ENCODE assay signal across 9 cellular contexts in the genomic region with DNA sequence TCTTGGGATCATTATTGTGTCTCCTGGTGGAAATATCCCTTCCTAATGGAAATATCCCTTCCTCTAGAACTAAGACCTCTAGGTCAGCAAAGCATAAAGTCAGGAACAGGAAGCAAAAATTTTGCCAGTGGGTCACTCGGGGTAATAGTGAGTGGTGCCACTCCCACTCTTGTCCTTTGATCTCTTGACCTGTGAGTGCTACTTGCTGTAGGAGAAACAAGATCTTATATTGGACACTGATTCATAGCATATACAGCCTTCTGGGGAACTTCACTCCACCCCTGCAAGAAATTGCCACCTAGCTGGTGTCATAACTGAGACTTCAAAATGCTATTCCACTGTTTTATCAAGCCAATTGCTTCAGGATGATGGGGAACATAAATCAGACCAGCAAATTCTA. TPM values are rescaled to one million over a fixed set of nuclear protein-coding genes. Genes with fewer than 3 reads are reported as not detected.
"Had no signal": no experiment of that assay in that cellular context is flagged by ENCODE, and none has a peak within 500 bp of the region (broad histone marks: within the 10 kb centered on the region; RNA-seq: fewer than 3 reads in every experiment).

No MANE protein-coding gene starts in this region.

- H3K36me3 ChIP-seq: HAP-1 had no signal

- DNase-seq: GM23248, GOT3, H7 had no signal

- H3K9me3 ChIP-seq: HAP-1 had no signal

- H3K27ac Mint-ChIP-seq: HFFc6, IgD-negative memory B cell had no signal

- H3K4me3 ChIP-seq: GM23248, HAP-1 had no signal

- H3K27ac ChIP-seq: GM23248, HL-60 had no signal

- H3K4me1 ChIP-seq: HAP-1 had no signal

- H3K4me3 Mint-ChIP-seq: HFFc6, IgD-negative memory B cell had no signal

- H3K9ac ChIP-seq: GM23248 had no signal

- H3K27me3 Mint-ChIP-seq: IgD-negative memory B cell had no signal

- H3K4me1 Mint-ChIP-seq: IgD-negative memory B cell had no signal

RNA-seq across cellular contexts. Expression of a gene that starts 44.7 kb away (rescaled TPM):
- total RNA-seq: GM23248, H4, HFFc6, HT1080 had no signal
- polyA plus RNA-seq: GM23248 had no signal
